ENCODE assay signal across 8 cellular contexts in genomic region chr2:180980943-180981898, GRCh38. TPM values are rescaled to one million over a fixed set of nuclear protein-coding genes. Genes with fewer than 3 reads are reported as not detected.
DNase-seq lines count a peak whose midpoint lies in the region; ATAC-seq and TF ChIP-seq lines count a peak whose summit lies in the region.

No MANE protein-coding gene starts in this region.

- H3K27ac Mint-ChIP-seq in IgD-negative memory B cell, result peak overlapping the region; percentile 86 to 93 (median 93)

- H3K27ac ChIP-seq in WERI-Rb-1 (peak overlapping the region; percentile 85), ectodermal cell (ENCODE audit: insufficient read depth, low read depth, low read length, poor library complexity, severe bottlenecking) (peak overlapping the region; percentile 71)

- peak; percentile 12 for ATAC-seq in GM18498 (IDR thresholded peaks at IDR 0.05; ENCODE audit: unreplicated experiment)
- ATAC-seq in GM21367 (IDR thresholded peaks at IDR 0.05; ENCODE audit: unreplicated experiment), result no peak

- POLR2A ChIA-PET in AG04449 (lab: Yijun Ruan, JAX), result interaction anchor here (0.6 to 1.5 kb wide), 4 partner anchors 12 to 359 kb away, joined by 3 to 5 read pairs (median 3); no protein-coding TSS in a partner anchor

- H3K4me3 ChIP-seq in AG04449 (ENCODE audit: low read depth, low read length) (peak overlapping the region; percentile 77), WERI-Rb-1 (ENCODE audit: low read depth, low read length) (peak overlapping the region; percentile 98), ectodermal cell (ENCODE audit: insufficient read depth, low read depth, low read length) (peak overlapping the region; percentile 75)

- H3K36me3 ChIP-seq in WERI-Rb-1, result peaks cover 14% of the 10 kb centered on the region
- no peaks in the 10 kb centered on the region for H3K36me3 ChIP-seq in ectodermal cell (ENCODE audit: control insufficient read depth, insufficient read depth, low read length)

- H3K27me3 Mint-ChIP-seq in IgD-negative memory B cell, result no peaks in the 10 kb centered on the region

- H3K27me3 ChIP-seq in WERI-Rb-1 (ENCODE audit: insufficient read depth, low read depth, severe bottlenecking) (no peaks in the 10 kb centered on the region), ectodermal cell (ENCODE audit: control insufficient read depth, insufficient read depth, low read length, poor library complexity, severe bottlenecking) (no peaks in the 10 kb centered on the region)

- H3K9me3 Mint-ChIP-seq in IgD-negative memory B cell, result peaks cover 0 to 2% (median 0%) of the 10 kb centered on the region in 3 donors

- no peak for DNase-seq in AG04449 (ENCODE audit: low read depth, low spot score)
- DNase-seq in WERI-Rb-1, result peak; percentile 14
- peak; percentile 47 to 63 for DNase-seq in lung microvascular endothelial cell (ENCODE audit: low read depth in 2 of 2)
- peak; percentile 13 for DNase-seq in stimulated activated naive CD4-positive, alpha-beta T cell treated with Interleukin-2 at 50 U/mL for 16 hours (lab: John Stamatoyannopoulos, UW)

- H3K4me1 Mint-ChIP-seq in IgD-negative memory B cell, result peaks cover 24 to 37% (median 31%) of the 10 kb centered on the region in 3 donors

- H3K9me3 ChIP-seq in WERI-Rb-1 (ENCODE audit: severe bottlenecking), result no peaks in the 10 kb centered on the region
- no peaks in the 10 kb centered on the region for H3K9me3 ChIP-seq in ectodermal cell (ENCODE audit: control insufficient read depth, low read length)

- no peaks in the 10 kb centered on the region for H3K36me3 Mint-ChIP-seq in IgD-negative memory B cell

- H3K4me1 ChIP-seq in ectodermal cell (ENCODE audit: control insufficient read depth, insufficient read depth, low read length), result peaks cover 12% of the 10 kb centered on the region

- H3K4me3 Mint-ChIP-seq in IgD-negative memory B cell, result peak overlapping the region; percentile 85 to 97 (median 96)

- CTCF ChIA-PET in AG04449 (lab: Yijun Ruan, JAX), result interaction anchor here (0.7 to 3.7 kb wide), 18 partner anchors 8 to 858 kb away, joined by 3 to 26 read pairs (median 4); no protein-coding TSS in a partner anchor

- 0 to 1% methylated on average over 67 to 81 of the region's 81 CpGs for WGBS in ectodermal cell, 2 experiments

- no peak for TF ChIP-seq CTCF in AG04449 (IDR thresholded peaks at IDR 0.05; ENCODE audit: insufficient read depth, low read length, missing control alignments)
- TF ChIP-seq CTCF in WERI-Rb-1 (IDR thresholded peaks at IDR 0.05; ENCODE audit: low read depth, low read length), result no peak

RNA-seq across cellular contexts. Expression of gene UBE2E3, which starts 0.8 kb away (rescaled TPM):
- 51.6 TPM for polyA plus RNA-seq in IgD-negative memory B cell
- polyA plus RNA-seq in ectodermal cell (2013, experiment 1 of 4), result 240 TPM
- 221 TPM for polyA plus RNA-seq in ectodermal cell (2013, experiment 2 of 4)
- 225 TPM for polyA plus RNA-seq in ectodermal cell (2013, experiment 3 of 4)
- 265 TPM for polyA plus RNA-seq in ectodermal cell (2013, experiment 4 of 4)
- 21.0 and 32.7 TPM in 2 replicates for total RNA-seq in lung microvascular endothelial cell
